Comparison of ENCODE assay signal across 18 cellular contexts in genomic region chr3:181561130-181561529, GRCh38.
"Had no signal": no experiment of that assay in that cellular context is flagged by ENCODE, and none has a peak within 500 bp of the region (broad histone marks: within the 10 kb centered on the region; RNA-seq: fewer than 3 reads in every experiment).

No MANE protein-coding gene starts in this region.

- H3K36me3 ChIP-seq: colonic mucosa, tibial artery had no signal

- DNase-seq: activated CD4-positive, alpha-beta T cell treated with anti-CD3 and anti-CD28 coated beads, Interleukin-2, amount 10 ng/mL, durations not matched to agents 24 days and 14 days; activated CD8-positive, alpha-beta T cell treated with anti-CD3 and anti-CD28 coated beads for 36 hours; activated naive CD4-positive, alpha-beta T cell treated with anti-CD3 and anti-CD28 coated beads for 36 hours; activated T-cell treated with anti-CD3 and anti-CD28 coated beads, Interleukin-2, amount 50 U/mL, for 24 hours; body of pancreas; central memory CD4-positive, alpha-beta T cell; colonic mucosa; erythroblast; foreskin melanocyte; glutamatergic neuron; hippocampal formation; midbrain; stimulated activated CD8-positive, alpha-beta memory T cell treated with anti-CD3 and anti-CD28 coated beads, Interleukin-4, amount 100 ng/mL, for 48 hours; stimulated activated naive CD4-positive, alpha-beta T cell; tibial artery had no signal

- H3K27me3 ChIP-seq: body of pancreas, colonic mucosa, tibial artery had no signal

- H3K4me3 ChIP-seq: body of pancreas, colonic mucosa, tibial artery had no signal

- H3K4me1 Mint-ChIP-seq: activated CD4-positive, alpha-beta T cell treated with anti-CD3 and anti-CD28 coated beads, Interleukin-2, amount 10 ng/mL, durations not matched to agents 24 days and 14 days had no signal

- H3K4me3 Mint-ChIP-seq: activated CD4-positive, alpha-beta T cell treated with anti-CD3 and anti-CD28 coated beads, Interleukin-2, amount 10 ng/mL, durations not matched to agents 24 days and 14 days; activated CD8-positive, alpha-beta T cell treated with anti-CD3 and anti-CD28 coated beads for 36 hours; activated naive CD4-positive, alpha-beta T cell treated with anti-CD3 and anti-CD28 coated beads for 36 hours; activated T-cell treated with anti-CD3 and anti-CD28 coated beads, Interleukin-2, amount 50 U/mL, for 24 hours; nephron progenitor cell had no signal

- H3K4me1 ChIP-seq: body of pancreas, tibial artery had no signal

- H3K27ac ChIP-seq: body of pancreas, colonic mucosa, tibial artery had no signal

- ATAC-seq: activated CD8-positive, alpha-beta T cell treated with anti-CD3 and anti-CD28 coated beads for 36 hours; body of pancreas; left lobe of liver had no signal

- H3K27ac Mint-ChIP-seq: activated CD4-positive, alpha-beta T cell treated with anti-CD3 and anti-CD28 coated beads, Interleukin-2, amount 10 ng/mL, durations not matched to agents 24 days and 14 days; activated CD8-positive, alpha-beta T cell treated with anti-CD3 and anti-CD28 coated beads for 36 hours; activated naive CD4-positive, alpha-beta T cell treated with anti-CD3 and anti-CD28 coated beads for 36 hours; activated T-cell treated with anti-CD3 and anti-CD28 coated beads, Interleukin-2, amount 50 U/mL, for 24 hours; nephron progenitor cell; progenitor cell of endocrine pancreas had no signal

- H3K9me3 Mint-ChIP-seq: activated CD4-positive, alpha-beta T cell treated with anti-CD3 and anti-CD28 coated beads, Interleukin-2, amount 10 ng/mL, durations not matched to agents 24 days and 14 days; nephron progenitor cell had no signal

- H3K9me3 ChIP-seq: body of pancreas, colonic mucosa, tibial artery had no signal

- H3K27me3 Mint-ChIP-seq: activated CD4-positive, alpha-beta T cell treated with anti-CD3 and anti-CD28 coated beads, Interleukin-2, amount 10 ng/mL, durations not matched to agents 24 days and 14 days; activated CD8-positive, alpha-beta T cell treated with anti-CD3 and anti-CD28 coated beads for 36 hours; activated T-cell treated with anti-CD3 and anti-CD28 coated beads, Interleukin-2, amount 50 U/mL, for 24 hours; progenitor cell of endocrine pancreas had no signal
